25 cellular contexts compared by ENCODE assay signal in the genomic region with DNA sequence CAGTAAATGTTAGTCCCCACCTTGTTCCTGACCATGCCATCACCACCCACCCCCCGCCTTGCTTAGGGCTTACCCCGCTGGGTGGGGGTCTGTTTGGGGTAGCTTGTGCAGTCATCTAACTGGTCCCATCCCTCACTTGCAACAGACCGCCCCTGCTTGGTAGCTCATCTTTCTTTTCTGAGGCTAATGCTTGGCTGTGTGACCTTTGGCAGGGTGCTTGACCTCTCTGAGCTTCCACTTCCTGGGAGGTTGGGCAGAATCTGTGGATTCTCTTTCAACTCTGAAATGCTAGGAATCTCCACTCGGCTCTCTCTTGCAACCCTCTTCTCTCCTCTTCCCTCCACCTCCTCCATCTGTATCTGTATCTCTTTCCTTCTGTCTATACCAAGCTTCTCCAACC.
"Had no signal": no experiment of that assay in that cellular context is flagged by ENCODE, and none has a peak within 500 bp of the region (broad histone marks: within the 10 kb centered on the region; RNA-seq: fewer than 3 reads in every experiment).

No MANE protein-coding gene starts in this region.

- H3K27me3 Mint-ChIP-seq: type B pancreatic cell had no signal

- H3K4me3 ChIP-seq: lower lobe of right lung, mucosa of descending colon, psoas muscle, skin epidermis, spleen, testis, tibial artery had no signal

- ATAC-seq: effector memory CD8-positive, alpha-beta T cell; left ventricle myocardium superior; lower lobe of right lung; mucosa of descending colon; natural killer cell treated with Interleukin-12 subunit alpha and Interleukin-12 subunit beta and Interleukin-15 and Interleukin-18, amount 100 ng/mL, for 72 hours; psoas muscle; right cardiac atrium; stimulated activated memory B cell treated with anti-CD40 and anti-IgM and Interleukin-4, amounts not matched to agents 10 μg/mL and 1 μg/mL and 100 μg/mL, for 72 hours; stimulated activated naive CD8-positive, alpha-beta T cell treated with anti-CD3 and anti-CD28 coated beads, Interleukin-15, Interleukin-2, amounts not matched to agents 100 U/mL and 50 U/mL, for 24 hours had no signal

- H3K9me3 Mint-ChIP-seq: effector memory CD8-positive, alpha-beta T cell; natural killer cell treated with Interleukin-12 subunit alpha and Interleukin-12 subunit beta and Interleukin-15 and Interleukin-18, amount 100 ng/mL, for 72 hours; neural crest cell; stimulated activated memory B cell treated with anti-CD40 and anti-IgM and Interleukin-4, amounts not matched to agents 10 μg/mL and 1 μg/mL and 100 μg/mL, for 72 hours had no signal

- H3K36me3 ChIP-seq: lower lobe of right lung, spleen, tibial artery had no signal

- H3K27me3 ChIP-seq: testis had no signal

- H3K27ac ChIP-seq: lower lobe of right lung, psoas muscle, skin epidermis, spleen, testis, tibial artery had no signal

- H3K27ac Mint-ChIP-seq: effector memory CD8-positive, alpha-beta T cell; mesothelial cell of epicardium; naive B cell; natural killer cell treated with Interleukin-12 subunit alpha and Interleukin-12 subunit beta and Interleukin-15 and Interleukin-18, amount 100 ng/mL, for 72 hours; stimulated activated memory B cell treated with anti-CD40 and anti-IgM and Interleukin-4, amounts not matched to agents 10 μg/mL and 1 μg/mL and 100 μg/mL, for 72 hours; type B pancreatic cell had no signal

- H3K4me1 ChIP-seq: lower lobe of right lung, psoas muscle, spleen, testis, tibial artery had no signal

- H3K36me3 Mint-ChIP-seq: mesothelial cell of epicardium; naive B cell; natural killer cell treated with Interleukin-12 subunit alpha and Interleukin-12 subunit beta and Interleukin-15 and Interleukin-18, amount 100 ng/mL, for 72 hours; stimulated activated memory B cell treated with anti-CD40 and anti-IgM and Interleukin-4, amounts not matched to agents 10 μg/mL and 1 μg/mL and 100 μg/mL, for 72 hours; type B pancreatic cell had no signal

- H3K4me1 Mint-ChIP-seq: mesothelial cell of epicardium; naive B cell; stimulated activated memory B cell treated with anti-CD40 and anti-IgM and Interleukin-4, amounts not matched to agents 10 μg/mL and 1 μg/mL and 100 μg/mL, for 72 hours had no signal

- DNase-seq: cortex of kidney; effector memory CD8-positive, alpha-beta T cell; hypothalamus; left ventricle myocardium superior; lower lobe of right lung; mucosa of descending colon; naive B cell; nucleus accumbens; psoas muscle; right cardiac atrium; spleen; stimulated activated CD4-positive, alpha-beta T cell treated with anti-CD3 and anti-CD28 coated beads, Interleukin-4, amount 100 ng/mL, for 4 hours; stimulated activated naive CD8-positive, alpha-beta T cell treated with anti-CD3 and anti-CD28 coated beads, Interleukin-15, Interleukin-2, amounts not matched to agents 100 U/mL and 50 U/mL, for 24 hours; substantia nigra; testis; tibial artery had no signal

- H3K9me3 ChIP-seq: lower lobe of right lung, mucosa of descending colon, psoas muscle, spleen, testis, tibial artery had no signal

- FAIRE-seq: endometrium, frontal cortex, keratinocyte had no signal

- H3K4me3 Mint-ChIP-seq: effector memory CD8-positive, alpha-beta T cell; mesothelial cell of epicardium; naive B cell; natural killer cell treated with Interleukin-12 subunit alpha and Interleukin-12 subunit beta and Interleukin-15 and Interleukin-18, amount 100 ng/mL, for 72 hours; neural crest cell; stimulated activated memory B cell treated with anti-CD40 and anti-IgM and Interleukin-4, amounts not matched to agents 10 μg/mL and 1 μg/mL and 100 μg/mL, for 72 hours; type B pancreatic cell had no signal
